ENCODE assay signal across 10 cellular contexts in genomic region chr1:109783436-109783835, GRCh38. TPM values are rescaled to one million over a fixed set of nuclear protein-coding genes. Genes with fewer than 3 reads are reported as not detected.
DNase-seq lines count a peak whose midpoint lies in the region; ATAC-seq and TF ChIP-seq lines count a peak whose summit lies in the region.
"Had no signal": no experiment of that assay in that cellular context is flagged by ENCODE, and none has a peak within 500 bp of the region (broad histone marks: within the 10 kb centered on the region; RNA-seq: fewer than 3 reads in every experiment).

No MANE protein-coding gene starts in this region.

- H3K27ac ChIP-seq in C4-2B: peak overlapping the region; percentile 29

- DNase-seq in NT2/D1 (ENCODE audit: low read depth, low spot score): no peak
- DNase-seq in epithelial cell of proximal tubule (ENCODE audit: low read depth): peak; percentile 80
- DNase-seq in omental fat pad (ENCODE audit: low spot score): no peak
- no peak for DNase-seq in NCI-H2081 (lab: John Stamatoyannopoulos, UW)
- no peak for DNase-seq in COR-L47 (lab: John Stamatoyannopoulos, UW)
- DNase-seq: activated effector memory CD4-positive, alpha-beta T cell treated with Interleukin-2 at 50 U/mL for 16 hours; Caco-2 had no signal

- no peak for TF ChIP-seq CTCF in C4-2B (conservative IDR thresholded peaks at IDR 0.05)
- TF ChIP-seq CTCF in epithelial cell of proximal tubule (conservative IDR thresholded peaks at IDR 0.05; ENCODE audit: low read depth, low read length): no peak
- no peak for TF ChIP-seq CTCF in omental fat pad (IDR thresholded peaks at IDR 0.05)

- H3K27me3 ChIP-seq in NT2/D1 (ENCODE audit: insufficient read depth, insufficient read length): no peaks in the 10 kb centered on the region

- peak overlapping the region; percentile 13 for H3K9ac ChIP-seq in NT2/D1 (ENCODE audit: insufficient read length, low read depth)

- H3K36me3 ChIP-seq in NT2/D1 (ENCODE audit: insufficient read depth, insufficient read length, low read length): no peaks in the 10 kb centered on the region

- H3K4me3 ChIP-seq in NT2/D1 (ENCODE audit: insufficient read length, low read depth): no peak overlapping the region
- no peak overlapping the region for H3K4me3 ChIP-seq in epithelial cell of proximal tubule (ENCODE audit: low read depth, low read length)

- peaks cover 14% of the 10 kb centered on the region for H3K4me1 ChIP-seq in NT2/D1 (ENCODE audit: insufficient read depth, insufficient read length)
- H3K4me1 ChIP-seq: Caco-2 had no signal

- H3K9me3 ChIP-seq in NT2/D1 (ENCODE audit: insufficient read depth, low read length): peaks cover 4% of the 10 kb centered on the region; the same call in 1 of the 2 replicates

- ATAC-seq in omental fat pad (ENCODE audit: low FRiP score) (peak; percentile 84), HG03571 (IDR thresholded peaks at IDR 0.05; ENCODE audit: unreplicated experiment) (no peak), HG03135 (IDR thresholded peaks at IDR 0.05; ENCODE audit: unreplicated experiment) (no peak)

RNA-seq across cellular contexts. Expression of gene EPS8L3, which starts 19.7 kb away (rescaled TPM):
- total RNA-seq in epithelial cell of proximal tubule: not detected in 2 replicates
- not detected for total RNA-seq in omental fat pad

RNA-seq across cellular contexts. Expression of gene GSTM3, which starts 42.6 kb away (rescaled TPM):
- 63.2 and 81.9 TPM in 2 replicates for total RNA-seq in epithelial cell of proximal tubule
- 100 to 1,000 TPM in 1 of 4 donors, 10 to 100 TPM in 3; 34.4 to 223 (median 62.8) TPM for total RNA-seq in omental fat pad
